In the genomic region with DNA sequence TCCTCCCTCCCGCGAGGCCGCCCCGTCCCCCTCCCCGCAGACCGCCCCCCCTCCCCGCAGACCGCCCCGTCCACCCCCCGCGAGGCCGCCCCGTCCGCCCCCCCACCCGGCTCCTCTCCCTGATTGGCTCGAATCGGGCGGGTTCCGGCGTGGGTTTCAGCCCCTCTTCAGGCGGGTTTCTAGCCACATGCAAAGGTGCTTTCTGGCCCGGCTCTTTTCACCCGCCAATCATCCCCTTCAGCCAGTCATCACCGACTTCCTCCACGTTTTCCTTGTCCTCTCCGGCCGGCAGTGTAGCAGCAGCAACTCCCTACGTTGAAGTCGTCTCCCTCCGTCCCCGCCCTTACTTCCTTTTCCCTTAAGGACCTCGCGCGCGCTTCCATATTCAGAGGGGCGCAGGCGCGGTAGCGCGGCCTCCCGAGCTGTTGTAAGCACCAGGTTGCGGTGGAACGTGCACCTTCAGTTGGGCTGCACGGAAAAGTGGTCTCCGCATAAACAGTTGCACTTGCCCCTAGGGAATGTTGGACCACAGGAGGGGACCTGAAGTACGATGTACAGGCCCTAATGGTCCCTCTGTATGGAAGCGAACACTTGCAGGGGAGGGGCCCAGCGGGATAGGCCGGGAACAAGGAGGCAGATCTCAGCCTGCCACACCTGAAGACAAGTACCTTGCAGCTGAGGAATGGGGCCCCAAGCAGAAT, we compare ENCODE assay signal across 1 cellular context.
A peak's percentile ranks its signal among the peaks of the same experiment; 100 is the strongest.
TF ChIP-seq lines count a peak whose summit lies in the region.

No MANE protein-coding gene starts in this region.

TF ChIP-seq in K562, 482 proteins besides CTCF, POLR2A, EP300 and RAD21 (continued from another document and continues in another):
- TF ChIP-seq, protein P1, sequence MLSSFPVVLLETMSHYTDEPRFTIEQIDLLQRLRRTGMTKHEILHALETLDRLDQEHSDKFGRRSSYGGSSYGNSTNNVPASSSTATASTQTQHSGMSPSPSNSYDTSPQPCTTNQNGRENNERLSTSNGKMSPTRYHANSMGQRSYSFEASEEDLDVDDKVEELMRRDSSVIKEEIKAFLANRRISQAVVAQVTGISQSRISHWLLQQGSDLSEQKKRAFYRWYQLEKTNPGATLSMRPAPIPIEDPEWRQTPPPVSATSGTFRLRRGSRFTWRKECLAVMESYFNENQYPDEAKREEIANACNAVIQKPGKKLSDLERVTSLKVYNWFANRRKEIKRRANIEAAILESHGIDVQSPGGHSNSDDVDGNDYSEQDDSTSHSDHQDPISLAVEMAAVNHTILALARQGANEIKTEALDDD (IDR thresholded peaks at IDR 0.05) = no peak
- TF ChIP-seq ZFP36 (IDR thresholded peaks at IDR 0.05; ENCODE audit: low read depth, low read length, partially characterized antibody) = no peak
- TF ChIP-seq, protein P2, sequence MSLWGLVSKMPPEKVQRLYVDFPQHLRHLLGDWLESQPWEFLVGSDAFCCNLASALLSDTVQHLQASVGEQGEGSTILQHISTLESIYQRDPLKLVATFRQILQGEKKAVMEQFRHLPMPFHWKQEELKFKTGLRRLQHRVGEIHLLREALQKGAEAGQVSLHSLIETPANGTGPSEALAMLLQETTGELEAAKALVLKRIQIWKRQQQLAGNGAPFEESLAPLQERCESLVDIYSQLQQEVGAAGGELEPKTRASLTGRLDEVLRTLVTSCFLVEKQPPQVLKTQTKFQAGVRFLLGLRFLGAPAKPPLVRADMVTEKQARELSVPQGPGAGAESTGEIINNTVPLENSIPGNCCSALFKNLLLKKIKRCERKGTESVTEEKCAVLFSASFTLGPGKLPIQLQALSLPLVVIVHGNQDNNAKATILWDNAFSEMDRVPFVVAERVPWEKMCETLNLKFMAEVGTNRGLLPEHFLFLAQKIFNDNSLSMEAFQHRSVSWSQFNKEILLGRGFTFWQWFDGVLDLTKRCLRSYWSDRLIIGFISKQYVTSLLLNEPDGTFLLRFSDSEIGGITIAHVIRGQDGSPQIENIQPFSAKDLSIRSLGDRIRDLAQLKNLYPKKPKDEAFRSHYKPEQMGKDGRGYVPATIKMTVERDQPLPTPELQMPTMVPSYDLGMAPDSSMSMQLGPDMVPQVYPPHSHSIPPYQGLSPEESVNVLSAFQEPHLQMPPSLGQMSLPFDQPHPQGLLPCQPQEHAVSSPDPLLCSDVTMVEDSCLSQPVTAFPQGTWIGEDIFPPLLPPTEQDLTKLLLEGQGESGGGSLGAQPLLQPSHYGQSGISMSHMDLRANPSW (CRISPR knock-in tag; IDR thresholded peaks at IDR 0.05) = no peak
- no peak for TF ChIP-seq STAT5B (CRISPR knock-in tag; IDR thresholded peaks at IDR 0.05)
- TF ChIP-seq SRSF1 (IDR thresholded peaks at IDR 0.05; ENCODE audit: low read depth, low read length) = no peak
- no peak for TF ChIP-seq ZNF445 (CRISPR knock-in tag; IDR thresholded peaks at IDR 0.05; ENCODE audit: low read depth)
- TF ChIP-seq, protein P3, sequence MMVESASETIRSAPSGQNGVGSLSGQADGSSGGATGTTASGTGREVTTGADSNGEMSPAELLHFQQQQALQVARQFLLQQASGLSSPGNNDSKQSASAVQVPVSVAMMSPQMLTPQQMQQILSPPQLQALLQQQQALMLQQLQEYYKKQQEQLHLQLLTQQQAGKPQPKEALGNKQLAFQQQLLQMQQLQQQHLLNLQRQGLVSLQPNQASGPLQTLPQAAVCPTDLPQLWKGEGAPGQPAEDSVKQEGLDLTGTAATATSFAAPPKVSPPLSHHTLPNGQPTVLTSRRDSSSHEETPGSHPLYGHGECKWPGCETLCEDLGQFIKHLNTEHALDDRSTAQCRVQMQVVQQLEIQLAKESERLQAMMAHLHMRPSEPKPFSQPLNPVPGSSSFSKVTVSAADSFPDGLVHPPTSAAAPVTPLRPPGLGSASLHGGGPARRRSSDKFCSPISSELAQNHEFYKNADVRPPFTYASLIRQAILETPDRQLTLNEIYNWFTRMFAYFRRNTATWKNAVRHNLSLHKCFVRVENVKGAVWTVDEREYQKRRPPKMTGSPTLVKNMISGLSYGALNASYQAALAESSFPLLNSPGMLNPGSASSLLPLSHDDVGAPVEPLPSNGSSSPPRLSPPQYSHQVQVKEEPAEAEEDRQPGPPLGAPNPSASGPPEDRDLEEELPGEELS (CRISPR knock-in tag; IDR thresholded peaks at IDR 0.05; ENCODE audit: borderline replicate concordance) = no peak
- TF ChIP-seq HLTF (IDR thresholded peaks at IDR 0.05) = no peak
- TF ChIP-seq DNMT1 (IDR thresholded peaks at IDR 0.05) = no peak
- no peak for TF ChIP-seq HNRNPK (IDR thresholded peaks at IDR 0.05; ENCODE audit: low read depth, low read length, poor library complexity, severe bottlenecking)
- TF ChIP-seq TARDBP (IDR thresholded peaks at IDR 0.05) = no peak
- TF ChIP-seq CBFA2T2 (conservative IDR thresholded peaks at IDR 0.05) = no peak
- TF ChIP-seq, protein P4, sequence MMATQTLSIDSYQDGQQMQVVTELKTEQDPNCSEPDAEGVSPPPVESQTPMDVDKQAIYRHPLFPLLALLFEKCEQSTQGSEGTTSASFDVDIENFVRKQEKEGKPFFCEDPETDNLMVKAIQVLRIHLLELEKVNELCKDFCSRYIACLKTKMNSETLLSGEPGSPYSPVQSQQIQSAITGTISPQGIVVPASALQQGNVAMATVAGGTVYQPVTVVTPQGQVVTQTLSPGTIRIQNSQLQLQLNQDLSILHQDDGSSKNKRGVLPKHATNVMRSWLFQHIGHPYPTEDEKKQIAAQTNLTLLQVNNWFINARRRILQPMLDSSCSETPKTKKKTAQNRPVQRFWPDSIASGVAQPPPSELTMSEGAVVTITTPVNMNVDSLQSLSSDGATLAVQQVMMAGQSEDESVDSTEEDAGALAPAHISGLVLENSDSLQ (IDR thresholded peaks at IDR 0.05) = peak; percentile 98
- peak; percentile 46 for TF ChIP-seq TBP (optimal IDR thresholded peaks at IDR 0.05; ENCODE audit: low read depth, low read length)
- TF ChIP-seq, protein P5, sequence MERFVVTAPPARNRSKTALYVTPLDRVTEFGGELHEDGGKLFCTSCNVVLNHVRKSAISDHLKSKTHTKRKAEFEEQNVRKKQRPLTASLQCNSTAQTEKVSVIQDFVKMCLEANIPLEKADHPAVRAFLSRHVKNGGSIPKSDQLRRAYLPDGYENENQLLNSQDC (CRISPR knock-in tag; IDR thresholded peaks at IDR 0.05) = no peak
- TF ChIP-seq, protein P6, sequence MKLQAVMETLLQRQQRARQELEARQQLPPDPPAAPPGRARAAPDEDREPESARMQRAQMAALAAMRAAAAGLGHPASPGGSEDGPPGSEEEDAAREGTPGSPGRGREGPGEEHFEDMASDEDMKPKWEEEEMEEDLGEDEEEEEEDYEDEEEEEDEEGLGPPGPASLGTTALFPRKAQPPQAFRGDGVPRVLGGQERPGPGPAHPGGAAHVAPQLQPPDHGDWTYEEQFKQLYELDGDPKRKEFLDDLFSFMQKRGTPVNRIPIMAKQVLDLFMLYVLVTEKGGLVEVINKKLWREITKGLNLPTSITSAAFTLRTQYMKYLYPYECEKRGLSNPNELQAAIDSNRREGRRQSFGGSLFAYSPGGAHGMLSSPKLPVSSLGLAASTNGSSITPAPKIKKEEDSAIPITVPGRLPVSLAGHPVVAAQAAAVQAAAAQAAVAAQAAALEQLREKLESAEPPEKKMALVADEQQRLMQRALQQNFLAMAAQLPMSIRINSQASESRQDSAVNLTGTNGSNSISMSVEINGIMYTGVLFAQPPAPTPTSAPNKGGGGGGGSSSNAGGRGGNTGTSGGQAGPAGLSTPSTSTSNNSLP (IDR thresholded peaks at IDR 0.05; ENCODE audit: borderline replicate concordance, low read depth, low read length) = no peak
- TF ChIP-seq ZNF668 (CRISPR knock-in tag; IDR thresholded peaks at IDR 0.05) = no peak
- no peak for TF ChIP-seq LARP7 (IDR thresholded peaks at IDR 0.05)
- no peak for TF ChIP-seq SMAD4 (CRISPR knock-in tag; conservative IDR thresholded peaks at IDR 0.05)
- TF ChIP-seq HCFC1 (IDR thresholded peaks at IDR 0.05; ENCODE audit: low read depth, low read length) = peak; percentile 52
- TF ChIP-seq HOXB6 (CRISPR knock-in tag; IDR thresholded peaks at IDR 0.05; ENCODE audit: borderline replicate concordance) = no peak
- TF ChIP-seq MTA2 (IDR thresholded peaks at IDR 0.05; ENCODE audit: low read depth) = no peak
- no peak for TF ChIP-seq SP1 (CRISPR knock-in tag; IDR thresholded peaks at IDR 0.05)
- no peak for TF ChIP-seq TBL1XR1 (IDR thresholded peaks at IDR 0.05; ENCODE audit: low read length in 2 of 2)
- no peak for TF ChIP-seq ZNF695 (CRISPR knock-in tag; IDR thresholded peaks at IDR 0.05)
- no peak for TF ChIP-seq TCF7 (IDR thresholded peaks at IDR 0.05; ENCODE audit: borderline replicate concordance)
- no peak for TF ChIP-seq ZFPM2 (CRISPR knock-in tag; IDR thresholded peaks at IDR 0.05)
- TF ChIP-seq PPARD (CRISPR knock-in tag; IDR thresholded peaks at IDR 0.05) = no peak
- TF ChIP-seq ZNF217 (CRISPR knock-in tag; IDR thresholded peaks at IDR 0.05) = no peak
- TF ChIP-seq, protein P7, sequence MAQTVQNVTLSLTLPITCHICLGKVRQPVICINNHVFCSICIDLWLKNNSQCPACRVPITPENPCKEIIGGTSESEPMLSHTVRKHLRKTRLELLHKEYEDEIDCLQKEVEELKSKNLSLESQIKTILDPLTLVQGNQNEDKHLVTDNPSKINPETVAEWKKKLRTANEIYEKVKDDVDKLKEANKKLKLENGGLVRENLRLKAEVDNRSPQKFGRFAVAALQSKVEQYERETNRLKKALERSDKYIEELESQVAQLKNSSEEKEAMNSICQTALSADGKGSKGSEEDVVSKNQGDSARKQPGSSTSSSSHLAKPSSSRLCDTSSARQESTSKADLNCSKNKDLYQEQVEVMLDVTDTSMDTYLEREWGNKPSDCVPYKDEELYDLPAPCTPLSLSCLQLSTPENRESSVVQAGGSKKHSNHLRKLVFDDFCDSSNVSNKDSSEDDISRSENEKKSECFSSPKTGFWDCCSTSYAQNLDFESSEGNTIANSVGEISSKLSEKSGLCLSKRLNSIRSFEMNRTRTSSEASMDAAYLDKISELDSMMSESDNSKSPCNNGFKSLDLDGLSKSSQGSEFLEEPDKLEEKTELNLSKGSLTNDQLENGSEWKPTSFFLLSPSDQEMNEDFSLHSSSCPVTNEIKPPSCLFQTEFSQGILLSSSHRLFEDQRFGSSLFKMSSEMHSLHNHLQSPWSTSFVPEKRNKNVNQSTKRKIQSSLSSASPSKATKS (CRISPR knock-in tag; IDR thresholded peaks at IDR 0.05) = no peak
- no peak for TF ChIP-seq POLR3A (IDR thresholded peaks at IDR 0.05; ENCODE audit: borderline replicate concordance, extremely low read depth, insufficient read depth, insufficient read length)
- no peak for TF ChIP-seq GATAD2A (IDR thresholded peaks at IDR 0.05)
- 0 out of 2 replicates have a peak, but pooled peaks have one; percentile 10 for TF ChIP-seq ZNF24 (IDR thresholded peaks at IDR 0.05)
- no peak for TF ChIP-seq CBFB (CRISPR knock-in tag; IDR thresholded peaks at IDR 0.05)
- TF ChIP-seq HIVEP1 (CRISPR knock-in tag; IDR thresholded peaks at IDR 0.05) = no peak
- TF ChIP-seq, protein P8, sequence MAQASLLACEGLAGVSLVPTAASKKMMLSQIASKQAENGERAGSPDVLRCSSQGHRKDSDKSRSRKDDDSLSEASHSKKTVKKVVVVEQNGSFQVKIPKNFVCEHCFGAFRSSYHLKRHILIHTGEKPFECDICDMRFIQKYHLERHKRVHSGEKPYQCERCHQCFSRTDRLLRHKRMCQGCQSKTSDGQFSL (CRISPR knock-in tag; IDR thresholded peaks at IDR 0.05) = 0 out of 2 replicates have a peak, but pooled peaks have one; percentile 23
- TF ChIP-seq, protein P8 (tag; IDR thresholded peaks at IDR 0.05) = peak in 1 of 2 experiments; percentile 93; a peak in 1 of 4 replicates
- TF ChIP-seq RBM25 (IDR thresholded peaks at IDR 0.05; ENCODE audit: low read depth, low read length, severe bottlenecking) = no peak
- no peak for TF ChIP-seq MYBL2 (IDR thresholded peaks at IDR 0.05; ENCODE audit: low read depth)
- no peak for TF ChIP-seq MYBL2 (CRISPR knock-in tag; IDR thresholded peaks at IDR 0.05; ENCODE audit: borderline replicate concordance)
- no peak for TF ChIP-seq GATAD2B (IDR thresholded peaks at IDR 0.05; ENCODE audit: borderline replicate concordance)
- no peak for TF ChIP-seq ZNF551 (CRISPR knock-in tag; IDR thresholded peaks at IDR 0.05)
- TF ChIP-seq ZNF699 (CRISPR knock-in tag; IDR thresholded peaks at IDR 0.05; ENCODE audit: insufficient replicate concordance) = no peak
- TF ChIP-seq NFATC3 (IDR thresholded peaks at IDR 0.05) = no peak
- no peak for TF ChIP-seq ZNF766 (CRISPR knock-in tag; conservative IDR thresholded peaks at IDR 0.05)
- TF ChIP-seq, protein P9, sequence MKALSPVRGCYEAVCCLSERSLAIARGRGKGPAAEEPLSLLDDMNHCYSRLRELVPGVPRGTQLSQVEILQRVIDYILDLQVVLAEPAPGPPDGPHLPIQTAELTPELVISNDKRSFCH (CRISPR knock-in tag; IDR thresholded peaks at IDR 0.05) = no peak
- TF ChIP-seq, protein P9 (tag; IDR thresholded peaks at IDR 0.05) = no peak
- no peak for TF ChIP-seq MEF2A (IDR thresholded peaks at IDR 0.05; ENCODE audit: control insufficient read depth, low read depth, low read length)
- no peak for TF ChIP-seq RAD51 (IDR thresholded peaks at IDR 0.05; ENCODE audit: borderline replicate concordance, low read depth)
- TF ChIP-seq ZNF75A (CRISPR knock-in tag; IDR thresholded peaks at IDR 0.05) = no peak
- TF ChIP-seq ZNF282 (CRISPR knock-in tag; IDR thresholded peaks at IDR 0.05) = no peak
- no peak for TF ChIP-seq ZNF23 (CRISPR knock-in tag; IDR thresholded peaks at IDR 0.05)
- no peak for TF ChIP-seq BRF1 (IDR thresholded peaks at IDR 0.05; ENCODE audit: borderline replicate concordance, extremely low read depth, insufficient read length)
- no peak for TF ChIP-seq ZNF354B (CRISPR knock-in tag; IDR thresholded peaks at IDR 0.05)
- no peak for TF ChIP-seq HNRNPUL1 (IDR thresholded peaks at IDR 0.05; ENCODE audit: low read length)
- no peak for TF ChIP-seq KAT7 (CRISPR knock-in tag; IDR thresholded peaks at IDR 0.05; ENCODE audit: borderline replicate concordance)
- peak; percentile 56 for TF ChIP-seq KDM5B (IDR thresholded peaks at IDR 0.05; ENCODE audit: insufficient replicate concordance, low read depth, low read length)
- TF ChIP-seq MTA1 (IDR thresholded peaks at IDR 0.05; ENCODE audit: borderline replicate concordance) = no peak
- TF ChIP-seq, protein P10, sequence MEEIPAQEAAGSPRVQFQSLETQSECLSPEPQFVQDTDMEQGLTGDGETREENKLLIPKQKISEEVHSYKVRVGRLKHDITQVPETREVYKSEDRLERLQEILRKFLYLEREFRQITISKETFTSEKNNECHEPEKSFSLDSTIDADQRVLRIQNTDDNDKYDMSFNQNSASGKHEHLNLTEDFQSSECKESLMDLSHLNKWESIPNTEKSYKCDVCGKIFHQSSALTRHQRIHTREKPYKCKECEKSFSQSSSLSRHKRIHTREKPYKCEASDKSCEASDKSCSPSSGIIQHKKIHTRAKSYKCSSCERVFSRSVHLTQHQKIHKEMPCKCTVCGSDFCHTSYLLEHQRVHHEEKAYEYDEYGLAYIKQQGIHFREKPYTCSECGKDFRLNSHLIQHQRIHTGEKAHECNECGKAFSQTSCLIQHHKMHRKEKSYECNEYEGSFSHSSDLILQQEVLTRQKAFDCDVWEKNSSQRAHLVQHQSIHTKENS (CRISPR knock-in tag; IDR thresholded peaks at IDR 0.05) = no peak
